ENCODE assay signal across 26 cellular contexts in genomic region chr3:16673530-16673929, GRCh38.
"Had no signal": no experiment of that assay in that cellular context is flagged by ENCODE, and none has a peak within 500 bp of the region (broad histone marks: within the 10 kb centered on the region; RNA-seq: fewer than 3 reads in every experiment).

No MANE protein-coding gene starts in this region.

- H3K4me3 ChIP-seq: sigmoid colon, uterus had no signal

- H3K9me3 ChIP-seq: sigmoid colon, uterus had no signal

- H3K4me1 ChIP-seq: sigmoid colon, uterus had no signal

- H3K27me3 ChIP-seq: brain microvascular endothelial cell, sigmoid colon, uterus had no signal

- H3K27ac ChIP-seq: brain microvascular endothelial cell, sigmoid colon, uterus had no signal

- FAIRE-seq: astrocyte had no signal

- DNase-seq: activated CD4-positive, alpha-beta memory T cell treated with anti-CD3 and anti-CD28 coated beads, Interleukin-2, amount 10 ng/mL, durations not matched to agents 7 days and 5 days; activated CD4-positive, alpha-beta T cell treated with anti-CD3 and anti-CD28 coated beads for 1 hour; activated CD4-positive, alpha-beta T cell treated with anti-CD3 and anti-CD28 coated beads, Interleukin-2, amount 10 ng/mL, durations not matched to agents 7 days and 5 days; activated CD8-positive, alpha-beta memory T cell treated with anti-CD3 and anti-CD28 coated beads, Interleukin-2, amount 50 U/mL, for 48 hours; activated gamma-delta T cell treated with Interleukin-2 at 50 U/mL for 16 hours; activated naive CD4-positive, alpha-beta T cell treated with anti-CD3 and anti-CD28 coated beads, Interleukin-2, amount 50 U/mL, for 16 hours; activated T-cell treated with anti-CD3 and anti-CD28 coated beads, Interleukin-2, amount 50 U/mL, for 24 hours; amniotic stem cell; brain microvascular endothelial cell; cortex of kidney; effector memory CD8-positive, alpha-beta T cell; erythroblast; foreskin melanocyte; hippocampal formation; immature natural killer cell; kidney; left colon; mammary epithelial cell; sigmoid colon; small intestine; stimulated activated CD4-positive, alpha-beta T cell treated with anti-CD3 and anti-CD28 coated beads, Interleukin-4, amount 100 ng/mL, for 24 hours; T-helper 2 cell; uterus had no signal

- H3K36me3 ChIP-seq: brain microvascular endothelial cell, sigmoid colon, uterus had no signal

- ATAC-seq: effector memory CD8-positive, alpha-beta T cell; left colon; stimulated activated effector memory CD8-positive, alpha-beta T cell treated with anti-CD3 and anti-CD28 coated beads, Interleukin-12 subunit alpha, Interleukin-12 subunit beta, amount 100 ng/mL, for 72 hours; WTC11 had no signal
